ENCODE assay signal across 14 cellular contexts in the genomic region with DNA sequence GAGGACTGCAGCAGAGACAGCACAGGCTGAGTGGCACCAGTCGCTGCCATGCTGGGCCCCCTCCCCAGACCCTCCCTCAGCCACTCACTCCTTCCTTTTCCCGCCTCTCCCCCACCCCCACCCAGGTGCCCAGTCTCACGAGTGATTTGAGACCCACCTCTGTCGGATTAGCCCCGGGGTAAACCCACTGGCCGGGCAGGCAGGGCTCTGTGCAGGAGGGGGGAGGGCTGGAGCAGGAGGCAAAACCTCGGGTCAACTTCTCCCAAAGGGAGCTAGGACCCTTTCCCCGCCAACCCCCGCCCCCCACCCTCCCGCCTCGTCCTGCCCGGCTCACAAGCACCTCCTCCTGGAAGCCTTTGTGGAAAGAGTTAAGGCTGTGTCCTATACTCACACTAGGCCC. TPM values are rescaled to one million over a fixed set of nuclear protein-coding genes. Genes with fewer than 3 reads are reported as not detected.
DNase-seq lines count a peak whose midpoint lies in the region; ATAC-seq lines count a peak whose summit lies in the region.
"Had no signal": no experiment of that assay in that cellular context is flagged by ENCODE, and none has a peak within 500 bp of the region (broad histone marks: within the 10 kb centered on the region; RNA-seq: fewer than 3 reads in every experiment).

No MANE protein-coding gene starts in this region.

- H3K27ac ChIP-seq in skin epidermis: peak overlapping the region in 12 of 21 experiments; percentile 11 to 100 (median 61)

- CTCF ChIA-PET in activated naive CD4-positive, alpha-beta T cell treated with anti-CD3 and anti-CD28 coated beads for 36 hours (lab: Charles Lee): interaction anchor here (1.0 to 1.2 kb wide), 2 partner anchors 12 to 18 kb away, joined by 3 to 4 read pairs; no protein-coding TSS in a partner anchor

- peaks cover 60% of the 10 kb centered on the region for H3K36me3 Mint-ChIP-seq in activated naive CD4-positive, alpha-beta T cell treated with anti-CD3 and anti-CD28 coated beads for 36 hours (ENCODE audit: low read depth)
- H3K36me3 Mint-ChIP-seq in T-helper 17 cell (ENCODE audit: low read depth) (peaks cover 9% of the 10 kb centered on the region), immature natural killer cell (peaks cover 3 to 7% (median 6%) of the 10 kb centered on the region in 3 donors)

- peak overlapping the region; percentile 8 for H3K27ac Mint-ChIP-seq in activated naive CD4-positive, alpha-beta T cell treated with anti-CD3 and anti-CD28 coated beads for 36 hours
- H3K27ac Mint-ChIP-seq in T-helper 17 cell (no peak overlapping the region), immature natural killer cell (peak overlapping the region in 4 of 6 donors; percentile 35 to 91 (median 60))

- no peaks in the 10 kb centered on the region for H3K9me3 ChIP-seq in T-helper 17 cell (ENCODE audit: control insufficient read depth, low read length, poor library complexity, severe bottlenecking)

- intact Hi-C loops in activated naive CD4-positive, alpha-beta T cell treated with anti-CD3 and anti-CD28 coated beads for 36 hours (cut with micrococcal nuclease): loop anchor here (10.0 kb wide), 1 partner anchor 240 kb away; a partner anchor contains a TSS

- H3K4me1 Mint-ChIP-seq in activated naive CD4-positive, alpha-beta T cell treated with anti-CD3 and anti-CD28 coated beads for 36 hours (ENCODE audit: low read depth): peaks cover 56% of the 10 kb centered on the region
- H3K4me1 Mint-ChIP-seq in T-helper 17 cell (peaks cover 50% of the 10 kb centered on the region), immature natural killer cell (peaks cover 59 to 63% of the 10 kb centered on the region in 2 donors)

- no peaks in the 10 kb centered on the region for H3K27me3 Mint-ChIP-seq in activated naive CD4-positive, alpha-beta T cell treated with anti-CD3 and anti-CD28 coated beads for 36 hours (ENCODE audit: low read depth)
- no peaks in the 10 kb centered on the region for H3K27me3 Mint-ChIP-seq in T-helper 17 cell
- peaks cover 6 to 9% (median 6%) of the 10 kb centered on the region in 3 donors for H3K27me3 Mint-ChIP-seq in immature natural killer cell (ENCODE audit: low read depth in 3 of 3)

- no peak for ATAC-seq in T-helper 17 cell
- ATAC-seq in HG03097 (IDR thresholded peaks at IDR 0.05; ENCODE audit: low FRiP score, unreplicated experiment): no peak
- ATAC-seq in GM18517 (IDR thresholded peaks at IDR 0.05; ENCODE audit: unreplicated experiment): no peak
- ATAC-seq: activated CD4-positive, CD25-positive, alpha-beta regulatory T cell treated with anti-CD3 and anti-CD28 coated beads, Interleukin-2, amount 50 U/mL, for 24 hours; HCT116; SK-N-SH treated with all-trans-retinoic acid at 6 μM for 48 hours had no signal

- DNase-seq in activated naive CD4-positive, alpha-beta T cell treated with anti-CD3 and anti-CD28 coated beads for 36 hours: no peak
- DNase-seq in activated naive CD4-positive, alpha-beta T cell (lab: John Stamatoyannopoulos, UW): no peak
- DNase-seq in T-helper 17 cell (no peak), immature natural killer cell (no peak), NCI-H226 (no peak)
- DNase-seq: kidney glomerular epithelial cell had no signal

- no peak overlapping the region for H3K4me3 Mint-ChIP-seq in activated naive CD4-positive, alpha-beta T cell treated with anti-CD3 and anti-CD28 coated beads for 36 hours
- peak overlapping the region; percentile 36 for H3K4me3 Mint-ChIP-seq in T-helper 17 cell
- H3K4me3 Mint-ChIP-seq in immature natural killer cell: no peak overlapping the region
- H3K4me3 Mint-ChIP-seq: activated T-helper 1 cell treated with anti-CD3 and anti-CD28 coated beads, Interleukin-12 subunit alpha, Interleukin-12 subunit beta, Interleukin-2, Interleukin-4 antibody, amounts not matched to agents 30 ng/mL and 10 ng/mL and 1 ng/mL, durations not matched to agents 14 hours and 24 hours and 36 hours had no signal

- no peak overlapping the region for H3K4me3 ChIP-seq in skin epidermis

- no peaks in the 10 kb centered on the region for H3K9me3 Mint-ChIP-seq in activated naive CD4-positive, alpha-beta T cell treated with anti-CD3 and anti-CD28 coated beads for 36 hours
- no peaks in the 10 kb centered on the region for H3K9me3 Mint-ChIP-seq in immature natural killer cell
- H3K9me3 Mint-ChIP-seq: activated T-helper 1 cell treated with anti-CD3 and anti-CD28 coated beads, Interleukin-12 subunit alpha, Interleukin-12 subunit beta, Interleukin-2, Interleukin-4 antibody, amounts not matched to agents 30 ng/mL and 10 ng/mL and 1 ng/mL, durations not matched to agents 14 hours and 24 hours and 36 hours; brain had no signal

RNA-seq across cellular contexts. Expression of a gene that starts 3.5 kb away (rescaled TPM):
- 100 to 1,000 TPM in 1 of 2 experiments, 10 to 100 TPM in 1; 91.1 to 114 TPM for total RNA-seq in activated naive CD4-positive, alpha-beta T cell treated with anti-CD3 and anti-CD28 coated beads for 36 hours
- total RNA-seq in T-helper 17 cell: 10 to 100 TPM; 18.7 to 25.1 TPM
- polyA plus RNA-seq in immature natural killer cell: 100 to 1,000 TPM in 1 of 3 donors, 10 to 100 TPM in 2; 75.4 to 126 (median 88.2) TPM

RNA-seq across cellular contexts. Expression of a gene that starts 7.1 kb away (rescaled TPM):
- total RNA-seq in activated naive CD4-positive, alpha-beta T cell treated with anti-CD3 and anti-CD28 coated beads for 36 hours: 100 to 1,000 TPM; 282 to 283 TPM
- 100 to 1,000 TPM in 1 of 2 donors, 10 to 100 TPM in 1; 75.3 to 100 TPM for total RNA-seq in T-helper 17 cell
- 10 to 100 TPM; 27.5 to 35.4 (median 32.4) TPM for polyA plus RNA-seq in immature natural killer cell

RNA-seq across cellular contexts. Expression of a gene that starts 15.8 kb away (rescaled TPM):
- total RNA-seq in activated naive CD4-positive, alpha-beta T cell treated with anti-CD3 and anti-CD28 coated beads for 36 hours: 10 to 100 TPM; 24.8 to 28.7 TPM
- 10 to 100 TPM; 41.4 to 54.2 TPM for total RNA-seq in T-helper 17 cell
- 10 to 100 TPM in 2 of 3 donors, 1 to 10 TPM in 1; 9.3 to 34.1 (median 15.8) TPM for polyA plus RNA-seq in immature natural killer cell

RNA-seq across cellular contexts. Expression of a gene that starts 16.1 kb away (rescaled TPM):
- total RNA-seq in activated naive CD4-positive, alpha-beta T cell treated with anti-CD3 and anti-CD28 coated beads for 36 hours: 10 to 100 TPM; 35.3 to 35.5 TPM
- total RNA-seq in T-helper 17 cell: 10 to 100 TPM; 13.1 to 21.6 TPM
- polyA plus RNA-seq in immature natural killer cell: 1 to 10 TPM; 4.1 to 6.3 (median 4.4) TPM

RNA-seq across cellular contexts. Expression of a gene that starts 23.0 kb away (rescaled TPM):
- 10 to 100 TPM; 55.2 to 55.8 TPM for total RNA-seq in activated naive CD4-positive, alpha-beta T cell treated with anti-CD3 and anti-CD28 coated beads for 36 hours
- 10 to 100 TPM; 51.0 to 82.4 TPM for total RNA-seq in T-helper 17 cell
- 10 to 100 TPM; 25.9 to 55.6 (median 32.8) TPM for polyA plus RNA-seq in immature natural killer cell
